ENCODE assay signal across 11 cellular contexts in genomic region chr21:31184462-31184861, GRCh38.
DNase-seq lines count a peak whose midpoint lies in the region; ATAC-seq and TF ChIP-seq lines count a peak whose summit lies in the region.
"Had no signal": no experiment of that assay in that cellular context is flagged by ENCODE, and none has a peak within 500 bp of the region (broad histone marks: within the 10 kb centered on the region; RNA-seq: fewer than 3 reads in every experiment).

No MANE protein-coding gene starts in this region.

- intact Hi-C loops in MCF 10A (cut with micrococcal nuclease) = no loop called here

- H3K4me1 Mint-ChIP-seq in MCF 10A (ENCODE audit: insufficient read depth, unreplicated experiment) = no peaks in the 10 kb centered on the region
- H3K4me1 Mint-ChIP-seq: naive B cell had no signal

- H3K4me1 ChIP-seq in effector memory CD4-positive, alpha-beta T cell (ENCODE audit: control insufficient read depth, insufficient read depth, low read length, poor library complexity, severe bottlenecking) = peaks cover 65% of the 10 kb centered on the region

- TF ChIP-seq CTCF in NB4 (IDR thresholded peaks at IDR 0.05; ENCODE audit: low read depth, low read length) = no peak
- no peak for TF ChIP-seq CTCF in MCF 10A (IDR thresholded peaks at IDR 0.05; ENCODE audit: unreplicated experiment)

- POLR2A ChIA-PET in MCF 10A (lab: Yijun Ruan, JAX) = no interaction called here

- no peaks in the 10 kb centered on the region for H3K36me3 ChIP-seq in effector memory CD4-positive, alpha-beta T cell (ENCODE audit: control insufficient read depth, insufficient read depth, low read length)

- H3K27ac Mint-ChIP-seq in MCF 10A (ENCODE audit: low read depth, unreplicated experiment) = no peak overlapping the region
- H3K27ac Mint-ChIP-seq: naive B cell had no signal

- H3K4me3 Mint-ChIP-seq in MCF 10A (ENCODE audit: unreplicated experiment) = no peak overlapping the region
- H3K4me3 Mint-ChIP-seq: naive B cell had no signal

- H3K27ac ChIP-seq in effector memory CD4-positive, alpha-beta T cell (ENCODE audit: insufficient read depth, low read length, poor library complexity, severe bottlenecking) = peak overlapping the region; percentile 78

- peaks cover 11% of the 10 kb centered on the region for H3K36me3 Mint-ChIP-seq in MCF 10A (ENCODE audit: insufficient read depth, unreplicated experiment)
- H3K36me3 Mint-ChIP-seq: naive B cell had no signal

- TF ChIP-seq POLR2A in NB4 (IDR thresholded peaks at IDR 0.05; ENCODE audit: extremely low read depth, insufficient read length) = no peak

- no peaks in the 10 kb centered on the region for H3K9me3 Mint-ChIP-seq in MCF 10A (ENCODE audit: unreplicated experiment)
- H3K9me3 Mint-ChIP-seq: naive B cell had no signal

- no peaks in the 10 kb centered on the region for H3K27me3 ChIP-seq in effector memory CD4-positive, alpha-beta T cell (replicated peaks; ENCODE audit: control insufficient read depth, insufficient read depth, low read length, poor library complexity, severe bottlenecking)

- no peaks in the 10 kb centered on the region for H3K9me3 ChIP-seq in effector memory CD4-positive, alpha-beta T cell (ENCODE audit: control insufficient read depth, low read length)

- ATAC-seq in HG03432 (IDR thresholded peaks at IDR 0.05; ENCODE audit: unreplicated experiment) (no peak), GM21390 (IDR thresholded peaks at IDR 0.05; ENCODE audit: unreplicated experiment) (no peak)

- no peak overlapping the region for H3K4me3 ChIP-seq in NB4 (ENCODE audit: low read depth, low read length)
- peak overlapping the region; percentile 52 for H3K4me3 ChIP-seq in effector memory CD4-positive, alpha-beta T cell (ENCODE audit: insufficient read depth, low read depth, low read length, poor library complexity, severe bottlenecking)

- BruUV-seq in MCF 10A (replicated peaks; lab: Mats Ljungman, UMichigan) = no TSS peak

- DNase-seq in NB4 (ENCODE audit: low read depth) (peak; percentile 28), foreskin melanocyte (no peak), MCF 10A (ENCODE audit: unreplicated experiment) (no peak)
- DNase-seq in activated CD8-positive, alpha-beta memory T cell treated with anti-CD3 and anti-CD28 coated beads for 24 hours = peak; percentile 80
- peak; percentile 14 to 56 (median 47) for DNase-seq in effector memory CD4-positive, alpha-beta T cell
- peak; percentile 44 to 47 for DNase-seq in stimulated activated CD8-positive, alpha-beta memory T cell treated with anti-CD3 and anti-CD28 coated beads, Interleukin-4, amount 100 ng/mL, for 4 hours (ENCODE audit: low read depth in 2 of 2, low spot score in 1 of 2)
- DNase-seq: DMS79 treated with DMSO at 0.1 percent for 48 hours, naive B cell, NCI-H1092 treated with DMSO at 0.1 percent for 48 hours had no signal

- H3K27me3 Mint-ChIP-seq in MCF 10A (ENCODE audit: insufficient read depth, unreplicated experiment) = no peaks in the 10 kb centered on the region
- H3K27me3 Mint-ChIP-seq: naive B cell had no signal

- CTCF ChIA-PET in MCF 10A (lab: Yijun Ruan, JAX) = interaction anchor here (5.0 to 15.6 kb wide), 2 partner anchors 11 to 84 kb away, joined by 24 to 251 read pairs; no protein-coding TSS in a partner anchor

Comparison
In these comparisons a context has a peak if more than half of its experiments do, and no peak if none do; other contexts are left out.
1. DNase-seq: peak in NB4 (single experiment), activated CD8-positive, alpha-beta memory T cell treated with anti-CD3 and anti-CD28 coated beads for 24 hours (single experiment), effector memory CD4-positive, alpha-beta T cell (3 of 3) and stimulated activated CD8-positive, alpha-beta memory T cell treated with anti-CD3 and anti-CD28 coated beads, Interleukin-4, amount 100 ng/mL, for 4 hours (2 of 2); none in foreskin melanocyte (single experiment) and MCF 10A (single experiment).